ENCODE assay signal across 3 cellular contexts in genomic region chr3:30966896-30967295, GRCh38.
"Had no signal": no experiment of that assay in that cellular context is flagged by ENCODE, and none has a peak within 500 bp of the region (broad histone marks: within the 10 kb centered on the region; RNA-seq: fewer than 3 reads in every experiment).

No MANE protein-coding gene starts in this region.

- H3K4me3 ChIP-seq: GM12878 had no signal

- ATAC-seq: GM12878 had no signal

- DNase-seq: GDM1, GF-D8 had no signal
